13 cellular contexts compared by ENCODE assay signal in genomic region chr4:154616731-154617130, GRCh38. TPM values are rescaled to one million over a fixed set of nuclear protein-coding genes. Genes with fewer than 3 reads are reported as not detected.
A peak's percentile ranks its signal among the peaks of the same experiment; 100 is the strongest.
DNase-seq lines count a peak whose midpoint lies in the region; ATAC-seq and TF ChIP-seq lines count a peak whose summit lies in the region.
"Had no signal": no experiment of that assay in that cellular context is flagged by ENCODE, and none has a peak within 500 bp of the region (broad histone marks: within the 10 kb centered on the region; RNA-seq: fewer than 3 reads in every experiment).

No MANE protein-coding gene starts in this region.

- H3K36me3 ChIP-seq in esophagus muscularis mucosa, result no peaks in the 10 kb centered on the region
- H3K36me3 ChIP-seq: esophagus squamous epithelium, upper lobe of right lung, WERI-Rb-1 had no signal

- peak; percentile 30 for DNase-seq in iris pigment epithelial cell (ENCODE audit: low read depth)
- DNase-seq in HT-29 (ENCODE audit: low spot score), result no peak
- DNase-seq in esophagus muscularis mucosa (ENCODE audit: extremely low spot score), result no peak
- DNase-seq in NCI-H1092 treated with DMSO at 0.1 percent for 48 hours (lab: John Stamatoyannopoulos, UW), result no peak
- DNase-seq: esophagus squamous epithelium, NCI-H526, upper lobe of right lung, WERI-Rb-1 had no signal

- no peaks in the 10 kb centered on the region for H3K4me1 ChIP-seq in esophagus muscularis mucosa
- H3K4me1 ChIP-seq: esophagus squamous epithelium, upper lobe of right lung had no signal

- ATAC-seq in GM18520 (IDR thresholded peaks at IDR 0.05; ENCODE audit: unreplicated experiment) (peak; percentile 83), GM21447 (IDR thresholded peaks at IDR 0.05; ENCODE audit: unreplicated experiment) (peak; percentile 94), HG03135 (IDR thresholded peaks at IDR 0.05; ENCODE audit: unreplicated experiment) (peak; percentile 90), esophagus mucosa (no peak)
- ATAC-seq: upper lobe of right lung had no signal

- no peaks in the 10 kb centered on the region for H3K9me3 ChIP-seq in esophagus muscularis mucosa
- H3K9me3 ChIP-seq: esophagus squamous epithelium, upper lobe of right lung had no signal

- no peaks in the 10 kb centered on the region for H3K27me3 ChIP-seq in esophagus muscularis mucosa
- H3K27me3 ChIP-seq: esophagus squamous epithelium, upper lobe of right lung had no signal

- 22% methylated on average over 2 of the region's 2 CpGs for WGBS in esophagus muscularis mucosa

- H3K4me3 ChIP-seq in esophagus muscularis mucosa, result no peak overlapping the region
- H3K4me3 ChIP-seq: esophagus squamous epithelium, upper lobe of right lung had no signal

- TF ChIP-seq CTCF in esophagus muscularis mucosa (IDR thresholded peaks at IDR 0.05), result no peak

- no peak for TF ChIP-seq EP300 in esophagus muscularis mucosa (IDR thresholded peaks at IDR 0.05)

- no peak for TF ChIP-seq POLR2A in esophagus muscularis mucosa (IDR thresholded peaks at IDR 0.05; ENCODE audit: low read depth)

- H3K27ac ChIP-seq in esophagus muscularis mucosa (replicated peaks in 1 of 4), result no peak overlapping the region
- H3K27ac ChIP-seq: esophagus squamous epithelium, upper lobe of right lung, WERI-Rb-1 had no signal

- intact Hi-C loops in esophagus muscularis mucosa (cut with DNase I), result no loop called here

RNA-seq across cellular contexts. Expression of gene FGG, which starts 4.3 kb away (rescaled TPM):
- not detected in 2 replicates for total RNA-seq in HT-29 (2014; rRNA removed; shearing (Covaris generic))
- total RNA-seq in esophagus muscularis mucosa, result not detected
- total RNA-seq in esophagus mucosa, result 0.64 TPM
- total RNA-seq: esophagus squamous epithelium, lung microvascular endothelial cell had no signal

RNA-seq across cellular contexts. Expression of gene FGA, which starts 26.2 kb away (rescaled TPM):
- total RNA-seq in HT-29 (2014; rRNA removed; shearing (Covaris generic)), result not detected in 2 replicates
- total RNA-seq in esophagus muscularis mucosa, result not detected
- total RNA-seq in esophagus mucosa, result 0.64 TPM
- total RNA-seq: esophagus squamous epithelium, lung microvascular endothelial cell had no signal

RNA-seq across cellular contexts. Expression of gene FGB, which starts 53.9 kb away (rescaled TPM):
- not detected in 2 replicates for total RNA-seq in HT-29 (2014; rRNA removed; shearing (Covaris generic))
- total RNA-seq in esophagus muscularis mucosa (not detected), esophagus mucosa (0.52 TPM)
- total RNA-seq: esophagus squamous epithelium, lung microvascular endothelial cell had no signal
